Comparison of ENCODE assay signal across 9 cellular contexts in genomic region chr14:101380512-101380911, GRCh38.
"Had no signal": no experiment of that assay in that cellular context is flagged by ENCODE, and none has a peak within 500 bp of the region (broad histone marks: within the 10 kb centered on the region; RNA-seq: fewer than 3 reads in every experiment).

No MANE protein-coding gene starts in this region.

- H3K4me3 ChIP-seq: GM23248, HAP-1 had no signal

- ATAC-seq: HCT116, HepG2 had no signal

- H3K4me3 Mint-ChIP-seq: HFFc6, IgD-negative memory B cell had no signal

- H3K9ac ChIP-seq: GM23248 had no signal

- H2AFZ ChIP-seq: GM23248 had no signal

- H3K4me1 ChIP-seq: HAP-1 had no signal

- H3K27ac ChIP-seq: GM23248, HL-60 had no signal

- H3K36me3 Mint-ChIP-seq: IgD-negative memory B cell had no signal

- DNase-seq: GM23248, GOT3, H7, HFFc6 had no signal

- H3K27ac Mint-ChIP-seq: HFFc6, IgD-negative memory B cell had no signal

- H3K4me1 Mint-ChIP-seq: IgD-negative memory B cell had no signal

- H3K36me3 ChIP-seq: HAP-1 had no signal
